ENCODE assay signal across 1 cellular context in the genomic region with DNA sequence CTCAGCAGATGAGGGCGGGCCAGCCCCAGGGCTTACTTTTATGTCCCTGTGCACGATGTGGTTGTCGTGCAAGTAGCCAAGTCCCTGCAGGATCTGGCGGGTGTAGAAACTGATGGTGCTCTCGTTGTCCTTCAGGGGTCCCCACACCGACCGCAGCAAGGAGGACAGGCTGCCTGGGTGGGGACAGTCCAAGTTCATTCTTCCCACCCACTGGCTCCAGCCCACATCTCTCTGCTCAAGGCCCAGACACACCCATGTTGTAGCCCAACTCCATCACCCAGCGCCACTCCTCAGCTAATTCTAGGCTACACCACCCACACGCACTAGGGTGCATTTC.
TF ChIP-seq lines count a peak whose summit lies in the region.

No MANE protein-coding gene starts in this region.

TF ChIP-seq in H1, 55 proteins besides CTCF, POLR2A, EP300 and RAD21:
- TF ChIP-seq SIX5 (IDR thresholded peaks at IDR 0.05; ENCODE audit: low read depth, low read length), result no peak
- TF ChIP-seq RXRA (IDR thresholded peaks at IDR 0.05; ENCODE audit: insufficient read depth, low read depth, low read length), result no peak
- TF ChIP-seq SP2 (IDR thresholded peaks at IDR 0.05; ENCODE audit: low read length), result no peak
